In the genomic region with DNA sequence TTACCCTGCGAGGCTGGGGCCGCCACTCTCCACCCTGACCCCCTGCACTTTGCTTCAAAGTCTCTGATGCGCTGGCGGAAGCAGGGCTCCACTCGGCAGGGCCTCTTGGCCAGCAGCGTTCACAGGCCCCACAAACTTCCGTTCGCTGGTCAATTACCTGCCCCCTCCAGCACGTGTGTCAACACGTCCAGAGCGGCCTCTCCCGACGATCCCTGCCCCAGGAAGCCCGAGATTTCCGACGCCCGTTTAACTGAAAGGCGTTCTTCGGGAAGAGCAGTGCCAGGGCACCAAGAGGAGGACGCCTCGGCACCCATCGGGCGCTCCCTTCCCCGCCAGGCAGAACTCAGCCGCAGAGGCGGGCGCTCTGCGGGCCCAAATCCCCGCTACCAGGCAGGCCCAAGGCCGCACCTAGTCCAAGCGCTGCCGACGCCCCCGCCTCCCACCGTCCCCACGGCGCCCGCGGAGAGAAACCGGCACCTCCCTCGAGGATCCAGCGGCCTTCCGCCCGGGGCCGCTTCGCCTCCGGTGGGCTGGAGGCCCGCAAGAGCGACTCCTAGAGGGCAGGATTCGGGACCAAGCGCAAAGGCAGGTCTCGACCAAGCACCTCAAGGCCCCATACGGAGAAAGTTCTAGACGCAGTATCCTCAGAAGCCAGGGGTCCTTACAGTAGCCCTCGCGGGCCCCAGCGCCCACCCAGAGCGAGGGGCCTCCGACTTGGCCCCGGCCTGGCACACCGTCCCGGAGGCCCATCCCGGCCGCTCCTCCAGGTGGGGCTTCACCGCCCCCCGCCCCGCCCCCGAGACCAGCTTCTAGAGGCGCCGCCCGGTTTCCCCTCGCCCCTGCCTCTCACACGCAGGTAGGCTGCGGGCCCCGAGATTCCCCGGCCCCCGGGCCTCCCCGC, we compare ENCODE assay signal across 1 cellular context.
A peak's percentile ranks its signal among the peaks of the same experiment; 100 is the strongest.
TF ChIP-seq lines count a peak whose summit lies in the region.

No MANE protein-coding gene starts in this region.

TF ChIP-seq in K562, 482 proteins besides CTCF, POLR2A, EP300 and RAD21 (continues in another document):
- TF ChIP-seq SMARCA4 (IDR thresholded peaks at IDR 0.05): no peak
- TF ChIP-seq PCBP1 (IDR thresholded peaks at IDR 0.05; ENCODE audit: low read depth, low read length, poor library complexity, severe bottlenecking): no peak
- TF ChIP-seq ARNT (IDR thresholded peaks at IDR 0.05): no peak
- no peak for TF ChIP-seq CEBPB (tag; IDR thresholded peaks at IDR 0.05)
- no peak for TF ChIP-seq ZNF316 (IDR thresholded peaks at IDR 0.05)
- TF ChIP-seq, protein P1, sequence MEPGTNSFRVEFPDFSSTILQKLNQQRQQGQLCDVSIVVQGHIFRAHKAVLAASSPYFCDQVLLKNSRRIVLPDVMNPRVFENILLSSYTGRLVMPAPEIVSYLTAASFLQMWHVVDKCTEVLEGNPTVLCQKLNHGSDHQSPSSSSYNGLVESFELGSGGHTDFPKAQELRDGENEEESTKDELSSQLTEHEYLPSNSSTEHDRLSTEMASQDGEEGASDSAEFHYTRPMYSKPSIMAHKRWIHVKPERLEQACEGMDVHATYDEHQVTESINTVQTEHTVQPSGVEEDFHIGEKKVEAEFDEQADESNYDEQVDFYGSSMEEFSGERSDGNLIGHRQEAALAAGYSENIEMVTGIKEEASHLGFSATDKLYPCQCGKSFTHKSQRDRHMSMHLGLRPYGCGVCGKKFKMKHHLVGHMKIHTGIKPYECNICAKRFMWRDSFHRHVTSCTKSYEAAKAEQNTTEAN (CRISPR knock-in tag; IDR thresholded peaks at IDR 0.05): no peak
- TF ChIP-seq TEAD4 (IDR thresholded peaks at IDR 0.05; ENCODE audit: low read length): no peak
- no peak for TF ChIP-seq TEAD4 (CRISPR knock-in tag; IDR thresholded peaks at IDR 0.05; ENCODE audit: borderline replicate concordance)
- TF ChIP-seq KLF16 (IDR thresholded peaks at IDR 0.05): no peak
- TF ChIP-seq MYBL2 (IDR thresholded peaks at IDR 0.05; ENCODE audit: low read depth): no peak
- no peak for TF ChIP-seq MYBL2 (CRISPR knock-in tag; IDR thresholded peaks at IDR 0.05; ENCODE audit: borderline replicate concordance)
- TF ChIP-seq SREBF1 (IDR thresholded peaks at IDR 0.05; ENCODE audit: borderline replicate concordance, low read depth, low read length): no peak
- TF ChIP-seq ZNF707 (CRISPR knock-in tag; conservative IDR thresholded peaks at IDR 0.05): no peak
- no peak for TF ChIP-seq MEIS2 (IDR thresholded peaks at IDR 0.05; ENCODE audit: partially characterized antibody)
- TF ChIP-seq TRIM24 (IDR thresholded peaks at IDR 0.05): no peak
- no peak for TF ChIP-seq BCOR (IDR thresholded peaks at IDR 0.05)
- no peak for TF ChIP-seq IRF2 (CRISPR knock-in tag; IDR thresholded peaks at IDR 0.05)
- no peak for TF ChIP-seq E2F3 (CRISPR knock-in tag; IDR thresholded peaks at IDR 0.05)
- TF ChIP-seq ZNF57 (CRISPR knock-in tag; IDR thresholded peaks at IDR 0.05): no peak
- TF ChIP-seq HOMEZ (CRISPR knock-in tag; IDR thresholded peaks at IDR 0.05): no peak
- TF ChIP-seq, protein P2, sequence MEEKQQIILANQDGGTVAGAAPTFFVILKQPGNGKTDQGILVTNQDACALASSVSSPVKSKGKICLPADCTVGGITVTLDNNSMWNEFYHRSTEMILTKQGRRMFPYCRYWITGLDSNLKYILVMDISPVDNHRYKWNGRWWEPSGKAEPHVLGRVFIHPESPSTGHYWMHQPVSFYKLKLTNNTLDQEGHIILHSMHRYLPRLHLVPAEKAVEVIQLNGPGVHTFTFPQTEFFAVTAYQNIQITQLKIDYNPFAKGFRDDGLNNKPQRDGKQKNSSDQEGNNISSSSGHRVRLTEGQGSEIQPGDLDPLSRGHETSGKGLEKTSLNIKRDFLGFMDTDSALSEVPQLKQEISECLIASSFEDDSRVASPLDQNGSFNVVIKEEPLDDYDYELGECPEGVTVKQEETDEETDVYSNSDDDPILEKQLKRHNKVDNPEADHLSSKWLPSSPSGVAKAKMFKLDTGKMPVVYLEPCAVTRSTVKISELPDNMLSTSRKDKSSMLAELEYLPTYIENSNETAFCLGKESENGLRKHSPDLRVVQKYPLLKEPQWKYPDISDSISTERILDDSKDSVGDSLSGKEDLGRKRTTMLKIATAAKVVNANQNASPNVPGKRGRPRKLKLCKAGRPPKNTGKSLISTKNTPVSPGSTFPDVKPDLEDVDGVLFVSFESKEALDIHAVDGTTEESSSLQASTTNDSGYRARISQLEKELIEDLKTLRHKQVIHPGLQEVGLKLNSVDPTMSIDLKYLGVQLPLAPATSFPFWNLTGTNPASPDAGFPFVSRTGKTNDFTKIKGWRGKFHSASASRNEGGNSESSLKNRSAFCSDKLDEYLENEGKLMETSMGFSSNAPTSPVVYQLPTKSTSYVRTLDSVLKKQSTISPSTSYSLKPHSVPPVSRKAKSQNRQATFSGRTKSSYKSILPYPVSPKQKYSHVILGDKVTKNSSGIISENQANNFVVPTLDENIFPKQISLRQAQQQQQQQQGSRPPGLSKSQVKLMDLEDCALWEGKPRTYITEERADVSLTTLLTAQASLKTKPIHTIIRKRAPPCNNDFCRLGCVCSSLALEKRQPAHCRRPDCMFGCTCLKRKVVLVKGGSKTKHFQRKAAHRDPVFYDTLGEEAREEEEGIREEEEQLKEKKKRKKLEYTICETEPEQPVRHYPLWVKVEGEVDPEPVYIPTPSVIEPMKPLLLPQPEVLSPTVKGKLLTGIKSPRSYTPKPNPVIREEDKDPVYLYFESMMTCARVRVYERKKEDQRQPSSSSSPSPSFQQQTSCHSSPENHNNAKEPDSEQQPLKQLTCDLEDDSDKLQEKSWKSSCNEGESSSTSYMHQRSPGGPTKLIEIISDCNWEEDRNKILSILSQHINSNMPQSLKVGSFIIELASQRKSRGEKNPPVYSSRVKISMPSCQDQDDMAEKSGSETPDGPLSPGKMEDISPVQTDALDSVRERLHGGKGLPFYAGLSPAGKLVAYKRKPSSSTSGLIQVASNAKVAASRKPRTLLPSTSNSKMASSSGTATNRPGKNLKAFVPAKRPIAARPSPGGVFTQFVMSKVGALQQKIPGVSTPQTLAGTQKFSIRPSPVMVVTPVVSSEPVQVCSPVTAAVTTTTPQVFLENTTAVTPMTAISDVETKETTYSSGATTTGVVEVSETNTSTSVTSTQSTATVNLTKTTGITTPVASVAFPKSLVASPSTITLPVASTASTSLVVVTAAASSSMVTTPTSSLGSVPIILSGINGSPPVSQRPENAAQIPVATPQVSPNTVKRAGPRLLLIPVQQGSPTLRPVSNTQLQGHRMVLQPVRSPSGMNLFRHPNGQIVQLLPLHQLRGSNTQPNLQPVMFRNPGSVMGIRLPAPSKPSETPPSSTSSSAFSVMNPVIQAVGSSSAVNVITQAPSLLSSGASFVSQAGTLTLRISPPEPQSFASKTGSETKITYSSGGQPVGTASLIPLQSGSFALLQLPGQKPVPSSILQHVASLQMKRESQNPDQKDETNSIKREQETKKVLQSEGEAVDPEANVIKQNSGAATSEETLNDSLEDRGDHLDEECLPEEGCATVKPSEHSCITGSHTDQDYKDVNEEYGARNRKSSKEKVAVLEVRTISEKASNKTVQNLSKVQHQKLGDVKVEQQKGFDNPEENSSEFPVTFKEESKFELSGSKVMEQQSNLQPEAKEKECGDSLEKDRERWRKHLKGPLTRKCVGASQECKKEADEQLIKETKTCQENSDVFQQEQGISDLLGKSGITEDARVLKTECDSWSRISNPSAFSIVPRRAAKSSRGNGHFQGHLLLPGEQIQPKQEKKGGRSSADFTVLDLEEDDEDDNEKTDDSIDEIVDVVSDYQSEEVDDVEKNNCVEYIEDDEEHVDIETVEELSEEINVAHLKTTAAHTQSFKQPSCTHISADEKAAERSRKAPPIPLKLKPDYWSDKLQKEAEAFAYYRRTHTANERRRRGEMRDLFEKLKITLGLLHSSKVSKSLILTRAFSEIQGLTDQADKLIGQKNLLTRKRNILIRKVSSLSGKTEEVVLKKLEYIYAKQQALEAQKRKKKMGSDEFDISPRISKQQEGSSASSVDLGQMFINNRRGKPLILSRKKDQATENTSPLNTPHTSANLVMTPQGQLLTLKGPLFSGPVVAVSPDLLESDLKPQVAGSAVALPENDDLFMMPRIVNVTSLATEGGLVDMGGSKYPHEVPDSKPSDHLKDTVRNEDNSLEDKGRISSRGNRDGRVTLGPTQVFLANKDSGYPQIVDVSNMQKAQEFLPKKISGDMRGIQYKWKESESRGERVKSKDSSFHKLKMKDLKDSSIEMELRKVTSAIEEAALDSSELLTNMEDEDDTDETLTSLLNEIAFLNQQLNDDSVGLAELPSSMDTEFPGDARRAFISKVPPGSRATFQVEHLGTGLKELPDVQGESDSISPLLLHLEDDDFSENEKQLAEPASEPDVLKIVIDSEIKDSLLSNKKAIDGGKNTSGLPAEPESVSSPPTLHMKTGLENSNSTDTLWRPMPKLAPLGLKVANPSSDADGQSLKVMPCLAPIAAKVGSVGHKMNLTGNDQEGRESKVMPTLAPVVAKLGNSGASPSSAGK (IDR thresholded peaks at IDR 0.05): peak; percentile 61; the same call in 1 of the 2 replicates
- TF ChIP-seq BRCA1 (IDR thresholded peaks at IDR 0.05): no peak
- no peak for TF ChIP-seq BRCA1 (CRISPR knock-in tag; IDR thresholded peaks at IDR 0.05)
- TF ChIP-seq DDX20 (tag; IDR thresholded peaks at IDR 0.05; ENCODE audit: low read depth): no peak
- TF ChIP-seq DPF2 (IDR thresholded peaks at IDR 0.05): no peak
- no peak for TF ChIP-seq MCM7 (IDR thresholded peaks at IDR 0.05)
- no peak for TF ChIP-seq ERF (CRISPR knock-in tag; IDR thresholded peaks at IDR 0.05)
- TF ChIP-seq CSDE1 (IDR thresholded peaks at IDR 0.05): no peak
- no peak for TF ChIP-seq ARID2 (IDR thresholded peaks at IDR 0.05)
- TF ChIP-seq PHB2 (IDR thresholded peaks at IDR 0.05; ENCODE audit: low read depth): no peak
- TF ChIP-seq ZNF212 (CRISPR knock-in tag; IDR thresholded peaks at IDR 0.05): no peak
- no peak for TF ChIP-seq ZBTB5 (IDR thresholded peaks at IDR 0.05)
- TF ChIP-seq CREM (IDR thresholded peaks at IDR 0.05; ENCODE audit: low read depth): 0 out of 2 replicates have a peak, but pooled peaks have one; percentile 2
- no peak for TF ChIP-seq MTA3 (IDR thresholded peaks at IDR 0.05; ENCODE audit: borderline replicate concordance)
- TF ChIP-seq ZBED1 (IDR thresholded peaks at IDR 0.05): 0 out of 2 replicates have a peak, but pooled peaks have one; percentile 7
- no peak for TF ChIP-seq NR3C1 (CRISPR knock-in tag; IDR thresholded peaks at IDR 0.05)
- no peak for TF ChIP-seq HDAC2 (IDR thresholded peaks at IDR 0.05)
- no peak for TF ChIP-seq ZNF184 (CRISPR knock-in tag; IDR thresholded peaks at IDR 0.05)
- no peak for TF ChIP-seq ZNF695 (CRISPR knock-in tag; IDR thresholded peaks at IDR 0.05)
- no peak for TF ChIP-seq ZBTB26 (CRISPR knock-in tag; IDR thresholded peaks at IDR 0.05)
- TF ChIP-seq, protein P3, sequence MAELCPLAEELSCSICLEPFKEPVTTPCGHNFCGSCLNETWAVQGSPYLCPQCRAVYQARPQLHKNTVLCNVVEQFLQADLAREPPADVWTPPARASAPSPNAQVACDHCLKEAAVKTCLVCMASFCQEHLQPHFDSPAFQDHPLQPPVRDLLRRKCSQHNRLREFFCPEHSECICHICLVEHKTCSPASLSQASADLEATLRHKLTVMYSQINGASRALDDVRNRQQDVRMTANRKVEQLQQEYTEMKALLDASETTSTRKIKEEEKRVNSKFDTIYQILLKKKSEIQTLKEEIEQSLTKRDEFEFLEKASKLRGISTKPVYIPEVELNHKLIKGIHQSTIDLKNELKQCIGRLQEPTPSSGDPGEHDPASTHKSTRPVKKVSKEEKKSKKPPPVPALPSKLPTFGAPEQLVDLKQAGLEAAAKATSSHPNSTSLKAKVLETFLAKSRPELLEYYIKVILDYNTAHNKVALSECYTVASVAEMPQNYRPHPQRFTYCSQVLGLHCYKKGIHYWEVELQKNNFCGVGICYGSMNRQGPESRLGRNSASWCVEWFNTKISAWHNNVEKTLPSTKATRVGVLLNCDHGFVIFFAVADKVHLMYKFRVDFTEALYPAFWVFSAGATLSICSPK (IDR thresholded peaks at IDR 0.05; ENCODE audit: borderline replicate concordance): no peak
- no peak for TF ChIP-seq HDGF (IDR thresholded peaks at IDR 0.05)
- no peak for TF ChIP-seq SLC30A9 (CRISPR knock-in tag; IDR thresholded peaks at IDR 0.05)
- TF ChIP-seq ZNF165 (CRISPR knock-in tag; IDR thresholded peaks at IDR 0.05; ENCODE audit: borderline replicate concordance): no peak
- TF ChIP-seq SPI1 (IDR thresholded peaks at IDR 0.05; ENCODE audit: borderline replicate concordance, low read depth, low read length): no peak
